Comparison of ENCODE assay signal across 17 cellular contexts in genomic region chr4:10605746-10606482, GRCh38.
DNase-seq lines count a peak whose midpoint lies in the region; ATAC-seq and TF ChIP-seq lines count a peak whose summit lies in the region.
"Had no signal": no experiment of that assay in that cellular context is flagged by ENCODE, and none has a peak within 500 bp of the region (broad histone marks: within the 10 kb centered on the region; RNA-seq: fewer than 3 reads in every experiment).

No MANE protein-coding gene starts in this region.

- H3K27ac Mint-ChIP-seq in Calu3 (ENCODE audit: unreplicated experiment) (no peak overlapping the region), CD14-positive monocyte (no peak overlapping the region)
- H3K27ac Mint-ChIP-seq: activated naive CD4-positive, alpha-beta T cell treated with anti-CD3 and anti-CD28 coated beads, Interleukin-2, amount 10 ng/mL, durations not matched to agents 7 days and 5 days; CD8-positive, alpha-beta memory T cell; stimulated activated naive CD8-positive, alpha-beta T cell treated with anti-CD3 and anti-CD28 coated beads, Interleukin-15, amount 100 ng/mL, for 72 hours had no signal

- no peaks in the 10 kb centered on the region for H3K36me3 ChIP-seq in PC-3 (ENCODE audit: low read depth, low read length)

- no peaks in the 10 kb centered on the region for H3K27me3 ChIP-seq in PC-3 (ENCODE audit: low read length)

- DNase-seq in Calu3 (peak; percentile 16), PC-3 (peak; percentile 78), dedifferentiated amniotic fluid mesenchymal stem cell (ENCODE audit: extremely low spot score) (peak; percentile 47), kidney glomerular epithelial cell (lab: John Stamatoyannopoulos, UW) (peak; percentile 76), SW480 (ENCODE audit: low spot score) (no peak), NCI-H226 (no peak), CD14-positive monocyte (ENCODE audit: low spot score) (no peak), HUDEP-2 (lab: John Stamatoyannopoulos, UW; ENCODE audit: unreplicated experiment in 76 of 76) (no peak)
- DNase-seq: activated CD4-positive, alpha-beta T cell treated with anti-CD3 and anti-CD28 coated beads, Interleukin-2, amount 50 U/mL, for 1 hour; activated naive CD4-positive, alpha-beta T cell treated with anti-CD3 and anti-CD28 coated beads, Interleukin-2, amount 10 ng/mL, durations not matched to agents 7 days and 5 days; CD8-positive, alpha-beta memory T cell; effector memory CD4-positive, alpha-beta T cell; mesendoderm; NCI-H1694; NCI-H446; stimulated activated naive CD8-positive, alpha-beta T cell treated with anti-CD3 and anti-CD28 coated beads, Interleukin-15, amount 100 ng/mL, for 72 hours had no signal

- H3F3A ChIP-seq in PC-3 (ENCODE audit: low read length, unreplicated experiment), result peaks cover 3% of the 10 kb centered on the region

- H3K9ac ChIP-seq in PC-3 (ENCODE audit: low read length), result peak overlapping the region; percentile 43

- no peaks in the 10 kb centered on the region for H3K79me2 ChIP-seq in PC-3 (ENCODE audit: low read length)

- H3K9me3 Mint-ChIP-seq in Calu3 (ENCODE audit: low read depth, unreplicated experiment), result peaks cover 5% of the 10 kb centered on the region
- peaks cover 0 to 5% (median 0%) of the 10 kb centered on the region in 7 donors for H3K9me3 Mint-ChIP-seq in CD14-positive monocyte
- H3K9me3 Mint-ChIP-seq: activated naive CD4-positive, alpha-beta T cell treated with anti-CD3 and anti-CD28 coated beads, Interleukin-2, amount 10 ng/mL, durations not matched to agents 7 days and 5 days; CD8-positive, alpha-beta memory T cell; stimulated activated naive CD8-positive, alpha-beta T cell treated with anti-CD3 and anti-CD28 coated beads, Interleukin-15, amount 100 ng/mL, for 72 hours had no signal

- H3K4me2 ChIP-seq in PC-3 (ENCODE audit: low read length), result peak overlapping the region; percentile 49

- BruUV-seq in Calu3 (replicated peaks; lab: Mats Ljungman, UMichigan) (no TSS peak), PC-3 (replicated peaks; lab: Mats Ljungman, UMichigan) (no TSS peak)

- H4K20me1 ChIP-seq in PC-3 (ENCODE audit: low read length), result no peaks in the 10 kb centered on the region

- CTCF ChIA-PET in Calu3 (lab: Charles Lee), result interaction anchor here (0.7 kb wide), 2 partner anchors 12 to 37 kb away, joined by 4 read pairs; no protein-coding TSS in a partner anchor
- CTCF ChIA-PET in PC-3 (lab: Charles Lee), result interaction anchor here (0.6 kb wide), 1 partner anchor 1026 kb away, joined by 3 read pairs; no protein-coding TSS in a partner anchor

- H3K4me3 Mint-ChIP-seq in Calu3 (ENCODE audit: low read depth, unreplicated experiment) (no peak overlapping the region), CD14-positive monocyte (no peak overlapping the region)
- H3K4me3 Mint-ChIP-seq: activated naive CD4-positive, alpha-beta T cell treated with anti-CD3 and anti-CD28 coated beads, Interleukin-2, amount 10 ng/mL, durations not matched to agents 7 days and 5 days; CD8-positive, alpha-beta memory T cell; stimulated activated naive CD8-positive, alpha-beta T cell treated with anti-CD3 and anti-CD28 coated beads, Interleukin-15, amount 100 ng/mL, for 72 hours had no signal

- POLR2A ChIA-PET in PC-3 (lab: Charles Lee; ENCODE audit: unreplicated experiment), result interaction anchor here (0.6 kb wide), 2 partner anchors 51 to 98 kb away, joined by 7 to 33 read pairs; no protein-coding TSS in a partner anchor

- peak overlapping the region; percentile 86 for H3K27ac ChIP-seq in PC-3 (ENCODE audit: low read length)
- H3K27ac ChIP-seq: SK-N-MC had no signal

- no peak for TF ChIP-seq CTCF in Calu3 (IDR thresholded peaks at IDR 0.05; ENCODE audit: unreplicated experiment)
- no peak for TF ChIP-seq CTCF in PC-3 (conservative IDR thresholded peaks at IDR 0.05; ENCODE audit: low read depth, low read length)
- TF ChIP-seq CTCF in CD14-positive monocyte (IDR thresholded peaks at IDR 0.05), result no peak

- H3K36me3 Mint-ChIP-seq in Calu3 (ENCODE audit: insufficient read depth, unreplicated experiment) (no peaks in the 10 kb centered on the region), CD14-positive monocyte (no peaks in the 10 kb centered on the region)
- H3K36me3 Mint-ChIP-seq: activated naive CD4-positive, alpha-beta T cell treated with anti-CD3 and anti-CD28 coated beads, Interleukin-2, amount 10 ng/mL, durations not matched to agents 7 days and 5 days had no signal

- H3K9me2 ChIP-seq in PC-3 (replicated peaks; ENCODE audit: low read length), result no peaks in the 10 kb centered on the region

- intact Hi-C loops in Calu3 (cut with micrococcal nuclease; ENCODE audit: unreplicated experiment), result no loop called here
- intact Hi-C loops in PC-3 (cut with micrococcal nuclease), result no loop called here
- intact Hi-C loops in CD14-positive monocyte (cut with micrococcal nuclease), result no loop called here

- H2AFZ ChIP-seq in PC-3 (ENCODE audit: low read length), result no peak overlapping the region

- no peaks in the 10 kb centered on the region for H3K4me1 Mint-ChIP-seq in Calu3 (ENCODE audit: low read depth, unreplicated experiment)
- no peaks in the 10 kb centered on the region for H3K4me1 Mint-ChIP-seq in CD14-positive monocyte
- H3K4me1 Mint-ChIP-seq: activated naive CD4-positive, alpha-beta T cell treated with anti-CD3 and anti-CD28 coated beads, Interleukin-2, amount 10 ng/mL, durations not matched to agents 7 days and 5 days; CD8-positive, alpha-beta memory T cell; stimulated activated naive CD8-positive, alpha-beta T cell treated with anti-CD3 and anti-CD28 coated beads, Interleukin-15, amount 100 ng/mL, for 72 hours had no signal

- peaks cover 18% of the 10 kb centered on the region for H3K4me1 ChIP-seq in PC-3 (ENCODE audit: insufficient read depth, low read length)

- no peaks in the 10 kb centered on the region for H3K27me3 Mint-ChIP-seq in Calu3 (ENCODE audit: unreplicated experiment)
- no peaks in the 10 kb centered on the region for H3K27me3 Mint-ChIP-seq in CD14-positive monocyte (ENCODE audit: low read depth in 3 of 3)
- H3K27me3 Mint-ChIP-seq: CD8-positive, alpha-beta memory T cell; stimulated activated naive CD8-positive, alpha-beta T cell treated with anti-CD3 and anti-CD28 coated beads, Interleukin-15, amount 100 ng/mL, for 72 hours had no signal

- ATAC-seq in PC-3, result peak; percentile 89
- ATAC-seq: stimulated activated naive CD8-positive, alpha-beta T cell treated with anti-CD3 and anti-CD28 coated beads, Interleukin-15, amount 100 ng/mL, for 72 hours had no signal

- H3K4me3 ChIP-seq in PC-3 (ENCODE audit: low read length), result no peak overlapping the region
- H3K4me3 ChIP-seq: SK-N-MC had no signal

- H3K9me3 ChIP-seq in PC-3 (ENCODE audit: low read length), result no peaks in the 10 kb centered on the region

Comparison
In these comparisons a context has a peak if more than half of its experiments do, and no peak if none do; other contexts are left out.
1. DNase-seq: peak in Calu3 (single experiment), PC-3 (single experiment), dedifferentiated amniotic fluid mesenchymal stem cell (single experiment) and kidney glomerular epithelial cell (single experiment); none in SW480 (single experiment), NCI-H226 (single experiment), CD14-positive monocyte (single experiment) and HUDEP-2 (0 of 76).